20 cellular contexts compared by ENCODE assay signal in genomic region chr3:7436542-7436941, GRCh38.
"Had no signal": no experiment of that assay in that cellular context is flagged by ENCODE, and none has a peak within 500 bp of the region (broad histone marks: within the 10 kb centered on the region; RNA-seq: fewer than 3 reads in every experiment).

No MANE protein-coding gene starts in this region.

- DNase-seq: activated CD4-positive, alpha-beta T cell treated with anti-CD3 and anti-CD28 coated beads for 36 hours; activated CD4-positive, CD25-positive, alpha-beta regulatory T cell; activated effector memory CD4-positive, alpha-beta T cell treated with Interleukin-2 at 50 U/mL for 16 hours; activated naive CD4-positive, alpha-beta T cell treated with Interleukin-2 at 50 U/mL for 16 hours; activated T-cell treated with anti-CD3 and anti-CD28 coated beads for 4 hours; activated T-cell treated with anti-CD3 and anti-CD28 coated beads, Interleukin-2, amount 50 U/mL, for 72 hours; anterior cingulate cortex; foreskin keratinocyte; heart left ventricle; hypothalamus; immature natural killer cell; kidney; left colon; mammary epithelial cell; posterior cingulate gyrus; right lobe of liver; stimulated activated CD4-positive, alpha-beta T cell treated with anti-CD3 and anti-CD28 coated beads, Interleukin-2, amount 100 ng/mL, for 48 hours; stimulated activated naive CD4-positive, alpha-beta T cell treated with Interleukin-2 at 50 U/mL for 16 hours; testis; transverse colon had no signal

- ATAC-seq: activated CD4-positive, alpha-beta T cell treated with anti-CD3 and anti-CD28 coated beads for 36 hours; activated T-cell treated with anti-CD3 and anti-CD28 coated beads, Interleukin-2, amount 50 U/mL, for 72 hours; foreskin keratinocyte; heart left ventricle; left colon; right lobe of liver had no signal
